Comparison of ENCODE assay signal across 10 cellular contexts in the genomic region with DNA sequence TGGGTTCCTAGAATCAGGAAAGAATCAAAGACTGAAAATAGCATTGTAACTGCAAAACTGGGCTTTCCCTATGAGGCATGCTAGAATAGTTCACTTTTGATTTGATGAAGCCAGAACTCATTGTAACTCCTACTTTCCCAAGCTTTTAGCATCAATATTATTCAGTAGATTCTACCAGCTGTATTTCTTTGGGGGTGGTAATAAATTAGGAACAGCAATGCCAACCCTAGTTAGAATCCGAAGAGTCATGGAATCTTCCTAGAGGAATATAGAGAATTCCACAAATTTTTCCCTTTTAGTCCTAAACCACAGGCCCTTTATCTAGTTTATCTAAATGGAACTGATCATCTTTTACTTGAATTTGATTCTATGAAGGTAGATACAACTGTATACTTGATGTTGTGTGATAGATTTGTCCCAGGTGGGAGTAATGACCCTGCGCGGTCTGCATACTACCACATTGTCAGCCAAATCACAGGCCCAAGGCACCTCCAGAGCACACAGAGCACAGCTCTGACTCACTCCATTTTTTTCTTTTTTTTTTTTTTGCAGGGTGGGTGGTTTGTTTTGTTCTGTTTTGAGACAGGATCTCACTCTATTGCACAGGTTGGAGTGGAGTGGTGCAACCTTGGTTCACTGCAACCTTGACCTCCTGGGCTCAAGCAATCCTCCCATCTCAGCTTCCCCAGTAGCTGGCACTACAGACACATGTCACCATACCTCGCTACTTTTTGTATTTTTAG.
A peak's percentile ranks its signal among the peaks of the same experiment; 100 is the strongest.
DNase-seq lines count a peak whose midpoint lies in the region; ATAC-seq, FAIRE-seq and TF ChIP-seq lines count a peak whose summit lies in the region.
"Had no signal": no experiment of that assay in that cellular context is flagged by ENCODE, and none has a peak within 500 bp of the region (broad histone marks: within the 10 kb centered on the region; RNA-seq: fewer than 3 reads in every experiment).

No MANE protein-coding gene starts in this region.

- peaks cover 3 to 9% of the 10 kb centered on the region in 2 donors for H3K27me3 Mint-ChIP-seq in effector memory CD8-positive, alpha-beta T cell

- H3K36me3 Mint-ChIP-seq in effector memory CD8-positive, alpha-beta T cell (ENCODE audit: insufficient read depth): peaks cover 2% of the 10 kb centered on the region

- H3K27me3 ChIP-seq in bronchial epithelial cell (ENCODE audit: control insufficient read depth, insufficient read depth, low read length) (no peaks in the 10 kb centered on the region), skeletal muscle satellite cell (ENCODE audit: control insufficient read depth, insufficient read depth, low read length) (no peaks in the 10 kb centered on the region)

- H3K4me3 Mint-ChIP-seq in effector memory CD8-positive, alpha-beta T cell: no peak overlapping the region

- peaks cover 58% of the 10 kb centered on the region for H3K4me1 ChIP-seq in skeletal muscle satellite cell (ENCODE audit: control insufficient read depth, insufficient read depth, low read length)

- DNase-seq in bronchial epithelial cell (ENCODE audit: low read depth): peak; percentile 78
- no peak for DNase-seq in activated T-cell treated with anti-CD3 and anti-CD28 coated beads, Interleukin-2, amount 50 U/mL, for 1 hour
- no peak for DNase-seq in activated gamma-delta T cell treated with Interleukin-2 at 50 U/mL for 16 hours
- DNase-seq in effector memory CD8-positive, alpha-beta T cell: no peak
- DNase-seq: NCI-H187; stimulated activated CD4-positive, alpha-beta T cell treated with anti-CD3 and anti-CD28 coated beads, Interleukin-12 subunit alpha, Interleukin-12 subunit beta, amount 100 ng/mL, for 4 hours had no signal

- no peak overlapping the region for H3K27ac Mint-ChIP-seq in effector memory CD8-positive, alpha-beta T cell

- H3K36me3 ChIP-seq in bronchial epithelial cell (ENCODE audit: control insufficient read depth, insufficient read depth, low read length): no peaks in the 10 kb centered on the region
- H3K36me3 ChIP-seq in skeletal muscle satellite cell (ENCODE audit: insufficient read depth, low read length): no peaks in the 10 kb centered on the region

- no peak overlapping the region for H3K4me3 ChIP-seq in bronchial epithelial cell (ENCODE audit: low read depth, low read length)
- no peak overlapping the region for H3K4me3 ChIP-seq in skeletal muscle satellite cell (ENCODE audit: low read length)

- no peaks in the 10 kb centered on the region for H3K9me3 Mint-ChIP-seq in effector memory CD8-positive, alpha-beta T cell

- H3K4me2 ChIP-seq in skeletal muscle satellite cell (ENCODE audit: low read length): no peak overlapping the region

- no peak for FAIRE-seq in bronchial epithelial cell (lab: Jason Lieb, UNC)
- FAIRE-seq: RCC 7860 had no signal

- no peaks in the 10 kb centered on the region for H3K9me3 ChIP-seq in skeletal muscle satellite cell (replicated peaks; ENCODE audit: low read length)

- peak overlapping the region; percentile 70 for H3K9ac ChIP-seq in skeletal muscle satellite cell (ENCODE audit: low read depth, low read length)

- peaks cover 10 to 12% of the 10 kb centered on the region in 2 donors for H3K4me1 Mint-ChIP-seq in effector memory CD8-positive, alpha-beta T cell (ENCODE audit: low read depth in 2 of 2)

- peak; percentile 35 for ATAC-seq in GM18858 (IDR thresholded peaks at IDR 0.05; ENCODE audit: unreplicated experiment)
- ATAC-seq in HG02973 (IDR thresholded peaks at IDR 0.05; ENCODE audit: unreplicated experiment): peak; percentile 37
- ATAC-seq in effector memory CD8-positive, alpha-beta T cell (replicated peaks): no peak

- no peak for TF ChIP-seq CTCF in bronchial epithelial cell (IDR thresholded peaks at IDR 0.05; ENCODE audit: insufficient read depth, low read length, severe bottlenecking)
